1 cellular context compared by ENCODE assay signal in the genomic region with DNA sequence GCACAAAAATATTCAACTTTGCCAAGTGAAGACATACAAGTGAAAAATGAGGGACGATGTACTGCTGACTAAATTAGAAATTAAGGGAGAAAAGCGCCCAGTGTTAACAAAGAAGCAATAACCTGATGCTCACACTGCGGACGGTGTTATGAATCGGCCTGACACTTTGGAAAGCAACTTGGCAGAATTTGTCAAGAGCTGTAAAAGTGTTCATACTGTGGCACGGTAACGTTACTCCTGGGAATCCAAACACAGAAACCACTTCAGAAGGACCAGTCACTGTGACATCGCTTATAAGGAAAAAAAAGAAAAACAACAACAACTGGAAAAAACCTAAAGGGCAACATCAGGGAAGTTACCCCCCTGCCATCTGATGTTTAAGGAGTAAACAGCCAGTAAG.
TF ChIP-seq lines count a peak whose summit lies in the region.

No MANE protein-coding gene starts in this region.

TF ChIP-seq in endothelial cell of umbilical vein, 7 proteins besides CTCF, POLR2A, EP300 and RAD21 (continued from another document):
- TF ChIP-seq POLR2AphosphoS5 (IDR thresholded peaks at IDR 0.05; ENCODE audit: insufficient read depth, low read depth, low read length) (no peak), EZH2 (IDR thresholded peaks at IDR 0.05; ENCODE audit: borderline replicate concordance, low read depth, low read length, severe bottlenecking) (no peak), FOS (IDR thresholded peaks at IDR 0.05; ENCODE audit: borderline replicate concordance, insufficient read depth, low read length) (no peak)
- TF ChIP-seq, protein P1, sequence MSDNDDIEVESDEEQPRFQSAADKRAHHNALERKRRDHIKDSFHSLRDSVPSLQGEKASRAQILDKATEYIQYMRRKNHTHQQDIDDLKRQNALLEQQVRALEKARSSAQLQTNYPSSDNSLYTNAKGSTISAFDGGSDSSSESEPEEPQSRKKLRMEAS (IDR thresholded peaks at IDR 0.05; ENCODE audit: insufficient read depth, insufficient read length): no peak
